In genomic region chr3:172351895-172352466, GRCh38 we compare ENCODE assay signal across 1 cellular context.
TF ChIP-seq lines count a peak whose summit lies in the region.

No MANE protein-coding gene starts in this region.

TF ChIP-seq in HepG2, 621 proteins besides CTCF, POLR2A, EP300 and RAD21 (continued from another document):
- TF ChIP-seq ZBTB43 (CRISPR knock-in tag; conservative IDR thresholded peaks at IDR 0.05), result no peak
- no peak for TF ChIP-seq ZMYM4 (CRISPR knock-in tag; IDR thresholded peaks at IDR 0.05)
- no peak for TF ChIP-seq ZNF646 (CRISPR knock-in tag; IDR thresholded peaks at IDR 0.05)
- TF ChIP-seq POLR2AphosphoS5 (IDR thresholded peaks at IDR 0.05; ENCODE audit: low read depth, low read length), result 0 out of 2 replicates have a peak, but pooled peaks have one; percentile 7
- TF ChIP-seq NFE2L2 (IDR thresholded peaks at IDR 0.05; ENCODE audit: low read length), result no peak
- peak; percentile 77; the same call in 1 of the 2 replicates for TF ChIP-seq ZNF317 (CRISPR knock-in tag; IDR thresholded peaks at IDR 0.05)
- no peak for TF ChIP-seq AFF4 (CRISPR knock-in tag; IDR thresholded peaks at IDR 0.05)
- no peak for TF ChIP-seq STAT6 (CRISPR knock-in tag; IDR thresholded peaks at IDR 0.05; ENCODE audit: borderline replicate concordance)
- no peak for TF ChIP-seq RAD51 (IDR thresholded peaks at IDR 0.05; ENCODE audit: borderline replicate concordance)
- peak; percentile 99 for TF ChIP-seq RBM22 (optimal IDR thresholded peaks at IDR 0.05; ENCODE audit: low read length)
- TF ChIP-seq HOXA7 (CRISPR knock-in tag; IDR thresholded peaks at IDR 0.05), result no peak
- TF ChIP-seq ZNF660 (CRISPR knock-in tag; IDR thresholded peaks at IDR 0.05; ENCODE audit: borderline replicate concordance, low read depth), result no peak
TF ChIP-seq in HepG2: peak in this region for 3.
